ENCODE assay signal across 36 cellular contexts in the genomic region with DNA sequence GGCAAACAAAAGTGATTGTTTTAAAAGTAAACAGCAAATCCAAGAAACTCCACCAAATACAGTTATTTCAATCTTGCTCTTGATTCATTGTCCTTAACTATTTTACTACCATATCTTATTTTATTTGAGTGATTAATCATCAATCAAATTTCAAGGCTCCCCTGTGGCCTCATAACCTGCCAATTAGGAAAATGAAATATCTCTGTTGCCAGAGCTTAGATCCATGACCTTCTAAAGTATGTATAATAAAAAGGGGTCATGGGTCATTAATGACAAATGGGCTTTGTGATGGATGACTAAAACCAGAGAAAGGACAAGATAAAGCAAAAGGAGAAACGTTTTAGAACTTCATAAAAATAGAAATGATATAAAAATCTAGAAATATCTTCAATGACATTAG. TPM values are rescaled to one million over a fixed set of nuclear protein-coding genes. Genes with fewer than 3 reads are reported as not detected.
"Had no signal": no experiment of that assay in that cellular context is flagged by ENCODE, and none has a peak within 500 bp of the region (broad histone marks: within the 10 kb centered on the region; RNA-seq: fewer than 3 reads in every experiment).

No MANE protein-coding gene starts in this region.

- H3K9me3 ChIP-seq: ascending aorta had no signal

- H3K27ac ChIP-seq: ascending aorta, cardiac muscle cell, VCaP had no signal

- H3K4me1 ChIP-seq: ascending aorta had no signal

- FAIRE-seq: bronchial epithelial cell, TTC549 had no signal

- ATAC-seq: activated CD8-positive, alpha-beta T cell treated with anti-CD3 and anti-CD28 coated beads for 36 hours; activated naive CD8-positive, alpha-beta T cell treated with anti-CD3 and anti-CD28 coated beads, Interleukin-2, amount 50 U/mL, for 24 hours had no signal

- DNase-seq: activated B cell treated with CpG ODN at 0.5 μM for 24 hours; activated CD4-positive, alpha-beta memory T cell treated with anti-CD3 and anti-CD28 coated beads for 36 hours; activated CD4-positive, alpha-beta T cell treated with anti-CD3 and anti-CD28 coated beads for 4 hours; activated CD4-positive, alpha-beta T cell treated with anti-CD3 and anti-CD28 coated beads, Interleukin-2, amount 10 ng/mL, durations not matched to agents 24 days and 14 days; activated CD4-positive, alpha-beta T cell treated with anti-CD3 and anti-CD28 coated beads, Interleukin-2, amount 50 U/mL, for 1 hour; activated CD4-positive, alpha-beta T cell treated with anti-CD3 and anti-CD28 coated beads, Interleukin-2, amount 50 U/mL, for 4 hours; activated CD4-positive, CD25-positive, alpha-beta regulatory T cell treated with anti-CD3 and anti-CD28 coated beads, Interleukin-2, amount 50 U/mL, for 72 hours; activated CD8-positive, alpha-beta memory T cell treated with anti-CD3 and anti-CD28 coated beads, Interleukin-2, amount 50 U/mL, for 4 hours; activated CD8-positive, alpha-beta T cell treated with anti-CD3 and anti-CD28 coated beads for 36 hours; activated effector memory CD4-positive, alpha-beta T cell treated with Interleukin-2 at 50 U/mL for 16 hours; activated gamma-delta T cell; activated naive CD4-positive, alpha-beta T cell treated with anti-CD3 and anti-CD28 coated beads, Interleukin-2, amount 10 ng/mL, durations not matched to agents 7 days and 5 days; activated naive CD4-positive, alpha-beta T cell treated with Interleukin-2 at 50 U/mL for 16 hours; activated naive CD8-positive, alpha-beta T cell treated with anti-CD3 and anti-CD28 coated beads, Interleukin-2, amount 10 ng/mL, durations not matched to agents 7 days and 5 days; activated naive CD8-positive, alpha-beta T cell treated with anti-CD3 and anti-CD28 coated beads, Interleukin-2, amount 50 U/mL, for 24 hours; activated T-cell treated with anti-CD3 and anti-CD28 coated beads for 4 hours; activated T-cell treated with anti-CD3 and anti-CD28 coated beads, Interleukin-2, amount 50 U/mL, for 1 hour; activated T-cell treated with anti-CD3 and anti-CD28 coated beads, Interleukin-2, amount 50 U/mL, for 48 hours; amygdala; anterior cingulate cortex; caudate nucleus; cerebellar nuclear complex; T-helper 2 cell; T-helper 9 cell had no signal

- H3K4me3 Mint-ChIP-seq: activated B cell treated with CpG ODN at 0.5 μM for 24 hours; activated CD4-positive, alpha-beta memory T cell treated with anti-CD3 and anti-CD28 coated beads for 36 hours; activated CD4-positive, alpha-beta T cell treated with anti-CD3 and anti-CD28 coated beads, Interleukin-2, amount 10 ng/mL, durations not matched to agents 24 days and 14 days; activated CD8-positive, alpha-beta T cell treated with anti-CD3 and anti-CD28 coated beads for 36 hours; activated naive CD4-positive, alpha-beta T cell treated with anti-CD3 and anti-CD28 coated beads, Interleukin-2, amount 10 ng/mL, durations not matched to agents 7 days and 5 days; activated naive CD4-positive, alpha-beta T cell treated with anti-CD3 and anti-CD28 coated beads, Interleukin-2, amount 50 U/mL, for 24 hours; activated naive CD8-positive, alpha-beta T cell; activated naive CD8-positive, alpha-beta T cell treated with anti-CD3 and anti-CD28 coated beads, Interleukin-2, amount 10 ng/mL, durations not matched to agents 7 days and 5 days; activated naive CD8-positive, alpha-beta T cell treated with anti-CD3 and anti-CD28 coated beads, Interleukin-2, amount 50 U/mL, for 24 hours; brain; central memory CD8-positive, alpha-beta T cell; T-helper 1 cell treated with Interleukin-12 subunit alpha and Interleukin-12 subunit beta and Interleukin-4 antibody, amounts not matched to agents 30 μg/mL and 1 μg/mL, for 36 hours; T-helper 2 cell treated with Interferon-gamma antibody and Interleukin-4, amounts not matched to agents 5 μg/mL and 100 μg/mL, for 36 hours had no signal

- H3K4me1 Mint-ChIP-seq: activated naive CD4-positive, alpha-beta T cell treated with anti-CD3 and anti-CD28 coated beads, Interleukin-2, amount 10 ng/mL, durations not matched to agents 7 days and 5 days; activated naive CD4-positive, alpha-beta T cell treated with anti-CD3 and anti-CD28 coated beads, Interleukin-2, amount 50 U/mL, for 24 hours; central memory CD8-positive, alpha-beta T cell had no signal

- H3K36me3 ChIP-seq: ascending aorta, cardiac muscle cell had no signal

- H3K9me3 Mint-ChIP-seq: activated B cell treated with CpG ODN at 0.5 μM for 24 hours; activated CD4-positive, alpha-beta memory T cell treated with anti-CD3 and anti-CD28 coated beads for 36 hours; activated CD4-positive, alpha-beta T cell treated with anti-CD3 and anti-CD28 coated beads, Interleukin-2, amount 10 ng/mL, durations not matched to agents 24 days and 14 days; activated CD8-positive, alpha-beta T cell treated with anti-CD3 and anti-CD28 coated beads for 36 hours; activated naive CD4-positive, alpha-beta T cell treated with anti-CD3 and anti-CD28 coated beads, Interleukin-2, amount 10 ng/mL, durations not matched to agents 7 days and 5 days; activated naive CD4-positive, alpha-beta T cell treated with anti-CD3 and anti-CD28 coated beads, Interleukin-2, amount 50 U/mL, for 24 hours; activated naive CD8-positive, alpha-beta T cell treated with anti-CD3 and anti-CD28 coated beads, Interleukin-2, amount 10 ng/mL, durations not matched to agents 7 days and 5 days; activated naive CD8-positive, alpha-beta T cell treated with anti-CD3 and anti-CD28 coated beads, Interleukin-2, amount 50 U/mL, for 24 hours; activated T-helper 2 cell treated with anti-CD3 and anti-CD28 coated beads, Interferon-gamma antibody, Interleukin-2, Interleukin-4, amounts not matched to agents 10 μg/mL and 5 μg/mL and 100 μg/mL, durations not matched to agents 14 hours and 24 hours and 36 hours; central memory CD8-positive, alpha-beta T cell; T-helper 1 cell treated with Interleukin-12 subunit alpha and Interleukin-12 subunit beta and Interleukin-4 antibody, amounts not matched to agents 30 μg/mL and 1 μg/mL, for 36 hours; T-helper 2 cell treated with Interferon-gamma antibody and Interleukin-4, amounts not matched to agents 5 μg/mL and 100 μg/mL, for 36 hours had no signal

- H3K27me3 Mint-ChIP-seq: activated naive CD8-positive, alpha-beta T cell; activated naive CD8-positive, alpha-beta T cell treated with anti-CD3 and anti-CD28 coated beads, Interleukin-2, amount 10 ng/mL, durations not matched to agents 7 days and 5 days had no signal

- H3K27me3 ChIP-seq: ascending aorta, cardiac muscle cell had no signal

- H3K4me3 ChIP-seq: ascending aorta, cardiac muscle cell had no signal

- H3K36me3 Mint-ChIP-seq: activated CD4-positive, alpha-beta memory T cell treated with anti-CD3 and anti-CD28 coated beads for 36 hours; activated naive CD4-positive, alpha-beta T cell treated with anti-CD3 and anti-CD28 coated beads, Interleukin-2, amount 10 ng/mL, durations not matched to agents 7 days and 5 days; activated naive CD8-positive, alpha-beta T cell treated with anti-CD3 and anti-CD28 coated beads, Interleukin-2, amount 10 ng/mL, durations not matched to agents 7 days and 5 days had no signal

RNA-seq across cellular contexts. Expression of gene NRCAM, which starts 28.5 kb away (rescaled TPM):
- total RNA-seq: activated CD4-positive, alpha-beta T cell treated with anti-CD3 and anti-CD28 coated beads, Interleukin-2, amount 10 ng/mL, durations not matched to agents 24 days and 14 days had no signal
